Comparison of ENCODE assay signal across 9 cellular contexts in the genomic region with DNA sequence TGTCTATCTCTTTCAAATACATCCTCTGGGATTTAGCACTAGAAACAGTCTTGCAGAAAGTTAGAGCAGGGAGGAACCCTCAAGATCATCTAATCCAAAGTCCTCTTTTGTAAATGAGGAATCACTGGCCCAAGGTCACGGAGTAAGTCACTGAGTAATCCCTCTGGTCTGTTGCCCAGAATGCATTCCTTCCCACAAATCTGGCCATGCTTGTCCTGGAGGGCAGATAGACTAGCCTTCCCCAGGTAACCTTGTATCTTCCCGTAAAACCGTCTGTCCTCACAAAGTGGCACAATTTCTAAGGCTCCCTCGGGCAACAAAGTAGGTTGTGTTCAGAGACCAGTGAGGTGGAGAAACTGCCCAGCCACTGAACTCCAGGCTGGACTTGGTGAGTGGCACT. TPM values are rescaled to one million over a fixed set of nuclear protein-coding genes. Genes with fewer than 3 reads are reported as not detected.
A peak's percentile ranks its signal among the peaks of the same experiment; 100 is the strongest.
DNase-seq lines count a peak whose midpoint lies in the region; ATAC-seq and TF ChIP-seq lines count a peak whose summit lies in the region.
"Had no signal": no experiment of that assay in that cellular context is flagged by ENCODE, and none has a peak within 500 bp of the region (broad histone marks: within the 10 kb centered on the region; RNA-seq: fewer than 3 reads in every experiment).

No MANE protein-coding gene starts in this region.

- H3K9me3 Mint-ChIP-seq in chondrocyte (ENCODE audit: low read depth) = peaks cover 12% of the 10 kb centered on the region
- H3K9me3 Mint-ChIP-seq: natural killer cell had no signal

- no peak for TF ChIP-seq RAD21 in Ishikawa (IDR thresholded peaks at IDR 0.05; ENCODE audit: low read depth)

- H3K27me3 Mint-ChIP-seq in chondrocyte (ENCODE audit: low read depth) = no peaks in the 10 kb centered on the region

- no peaks in the 10 kb centered on the region for H3K9me3 ChIP-seq in thoracic aorta

- peak overlapping the region; percentile 81 for H3K27ac Mint-ChIP-seq in chondrocyte (ENCODE audit: unreplicated experiment)
- H3K27ac Mint-ChIP-seq: natural killer cell had no signal

- H3K27ac ChIP-seq in thoracic aorta = peak overlapping the region; percentile 4 to 13

- H3K4me1 ChIP-seq in thoracic aorta (ENCODE audit: control insufficient read depth in 1 of 2, low read depth in 2 of 2) = peaks cover 19 to 61% of the 10 kb centered on the region in 2 donors

- DNase-seq in chondrocyte (ENCODE audit: low spot score) (no peak), left lobe of liver (ENCODE audit: low spot score) (no peak), thoracic aorta (ENCODE audit: low spot score) (no peak), NCI-H1048 (lab: John Stamatoyannopoulos, UW) (no peak)
- DNase-seq in activated CD4-positive, alpha-beta T cell treated with anti-CD3 and anti-CD28 coated beads for 4 hours = no peak
- DNase-seq: natural killer cell had no signal

- H3K4me1 Mint-ChIP-seq in chondrocyte (ENCODE audit: low read depth) = peaks cover 88% of the 10 kb centered on the region
- H3K4me1 Mint-ChIP-seq: natural killer cell had no signal

- no peak overlapping the region for H3K4me3 Mint-ChIP-seq in chondrocyte (ENCODE audit: unreplicated experiment)
- H3K4me3 Mint-ChIP-seq: natural killer cell had no signal

- H3K36me3 ChIP-seq in thoracic aorta = no peaks in the 10 kb centered on the region

- peaks cover 15% of the 10 kb centered on the region for H3K36me3 Mint-ChIP-seq in chondrocyte (ENCODE audit: low read depth)
- H3K36me3 Mint-ChIP-seq: natural killer cell had no signal

- ATAC-seq in left lobe of liver (peak; percentile 33), thoracic aorta (ENCODE audit: insufficient number of reproducible peaks, low FRiP score, low read depth) (no peak), GM18868 (IDR thresholded peaks at IDR 0.05; ENCODE audit: unreplicated experiment) (no peak), HG02798 (IDR thresholded peaks at IDR 0.05; ENCODE audit: poor library complexity, unreplicated experiment) (no peak)
- ATAC-seq: natural killer cell had no signal

- H3K27me3 ChIP-seq in thoracic aorta (replicated peaks; ENCODE audit: insufficient read depth) = no peaks in the 10 kb centered on the region

- TF ChIP-seq CTCF in chondrocyte (IDR thresholded peaks at IDR 0.05) (no peak), thoracic aorta (IDR thresholded peaks at IDR 0.05) (no peak)

- 0 out of 2 replicates have a peak, but pooled peaks have one; percentile 14 for TF ChIP-seq EP300 in Ishikawa (IDR thresholded peaks at IDR 0.05; ENCODE audit: borderline replicate concordance)

- H3K4me3 ChIP-seq in thoracic aorta = no peak overlapping the region

TF ChIP-seq in Ishikawa, 13 proteins besides CTCF, POLR2A, EP300 and RAD21:
- TF ChIP-seq ZBTB7A (IDR thresholded peaks at IDR 0.05; ENCODE audit: low read depth) (no peak), YY1 (IDR thresholded peaks at IDR 0.05; ENCODE audit: low read depth) (no peak), NFIC (IDR thresholded peaks at IDR 0.05) (no peak), EGR1 (IDR thresholded peaks at IDR 0.05) (no peak), TCF12 (IDR thresholded peaks at IDR 0.05; ENCODE audit: low read depth) (no peak), MAX (IDR thresholded peaks at IDR 0.05) (no peak), CREB1 (IDR thresholded peaks at IDR 0.05; ENCODE audit: low read depth) (no peak), TAF1 (IDR thresholded peaks at IDR 0.05; ENCODE audit: low read depth) (no peak), CEBPB (IDR thresholded peaks at IDR 0.05) (no peak), FOXM1 (IDR thresholded peaks at IDR 0.05; ENCODE audit: borderline replicate concordance, low read depth) (no peak), TEAD4 (IDR thresholded peaks at IDR 0.05) (no peak)
- TF ChIP-seq, protein P1, sequence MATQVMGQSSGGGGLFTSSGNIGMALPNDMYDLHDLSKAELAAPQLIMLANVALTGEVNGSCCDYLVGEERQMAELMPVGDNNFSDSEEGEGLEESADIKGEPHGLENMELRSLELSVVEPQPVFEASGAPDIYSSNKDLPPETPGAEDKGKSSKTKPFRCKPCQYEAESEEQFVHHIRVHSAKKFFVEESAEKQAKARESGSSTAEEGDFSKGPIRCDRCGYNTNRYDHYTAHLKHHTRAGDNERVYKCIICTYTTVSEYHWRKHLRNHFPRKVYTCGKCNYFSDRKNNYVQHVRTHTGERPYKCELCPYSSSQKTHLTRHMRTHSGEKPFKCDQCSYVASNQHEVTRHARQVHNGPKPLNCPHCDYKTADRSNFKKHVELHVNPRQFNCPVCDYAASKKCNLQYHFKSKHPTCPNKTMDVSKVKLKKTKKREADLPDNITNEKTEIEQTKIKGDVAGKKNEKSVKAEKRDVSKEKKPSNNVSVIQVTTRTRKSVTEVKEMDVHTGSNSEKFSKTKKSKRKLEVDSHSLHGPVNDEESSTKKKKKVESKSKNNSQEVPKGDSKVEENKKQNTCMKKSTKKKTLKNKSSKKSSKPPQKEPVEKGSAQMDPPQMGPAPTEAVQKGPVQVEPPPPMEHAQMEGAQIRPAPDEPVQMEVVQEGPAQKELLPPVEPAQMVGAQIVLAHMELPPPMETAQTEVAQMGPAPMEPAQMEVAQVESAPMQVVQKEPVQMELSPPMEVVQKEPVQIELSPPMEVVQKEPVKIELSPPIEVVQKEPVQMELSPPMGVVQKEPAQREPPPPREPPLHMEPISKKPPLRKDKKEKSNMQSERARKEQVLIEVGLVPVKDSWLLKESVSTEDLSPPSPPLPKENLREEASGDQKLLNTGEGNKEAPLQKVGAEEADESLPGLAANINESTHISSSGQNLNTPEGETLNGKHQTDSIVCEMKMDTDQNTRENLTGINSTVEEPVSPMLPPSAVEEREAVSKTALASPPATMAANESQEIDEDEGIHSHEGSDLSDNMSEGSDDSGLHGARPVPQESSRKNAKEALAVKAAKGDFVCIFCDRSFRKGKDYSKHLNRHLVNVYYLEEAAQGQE (IDR thresholded peaks at IDR 0.05; ENCODE audit: low read depth) = no peak
- TF ChIP-seq, protein P2, sequence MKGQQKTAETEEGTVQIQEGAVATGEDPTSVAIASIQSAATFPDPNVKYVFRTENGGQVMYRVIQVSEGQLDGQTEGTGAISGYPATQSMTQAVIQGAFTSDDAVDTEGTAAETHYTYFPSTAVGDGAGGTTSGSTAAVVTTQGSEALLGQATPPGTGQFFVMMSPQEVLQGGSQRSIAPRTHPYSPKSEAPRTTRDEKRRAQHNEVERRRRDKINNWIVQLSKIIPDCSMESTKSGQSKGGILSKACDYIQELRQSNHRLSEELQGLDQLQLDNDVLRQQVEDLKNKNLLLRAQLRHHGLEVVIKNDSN (IDR thresholded peaks at IDR 0.05) = no peak

RNA-seq across cellular contexts. Expression of gene DDR2, which starts 46.2 kb away (rescaled TPM):
- total RNA-seq in chondrocyte (103 to 182 TPM (median 172 TPM) in 3 replicates), left lobe of liver (2.0 TPM), thoracic aorta (100 to 1,000 TPM; 133 to 144 TPM)

Comparison
In these comparisons a context has a peak if more than half of its experiments do, and no peak if none do; other contexts are left out.
1. RNA of gene DDR2, which starts 46.2 kb away (total RNA-seq): 103 to 182 TPM in chondrocyte and 133 to 144 TPM in thoracic aorta; 2.0 TPM in left lobe of liver (single experiment); every median in the first group is over 10 times any median in the second.